Comparison of ENCODE assay signal across 24 cellular contexts in the genomic region with DNA sequence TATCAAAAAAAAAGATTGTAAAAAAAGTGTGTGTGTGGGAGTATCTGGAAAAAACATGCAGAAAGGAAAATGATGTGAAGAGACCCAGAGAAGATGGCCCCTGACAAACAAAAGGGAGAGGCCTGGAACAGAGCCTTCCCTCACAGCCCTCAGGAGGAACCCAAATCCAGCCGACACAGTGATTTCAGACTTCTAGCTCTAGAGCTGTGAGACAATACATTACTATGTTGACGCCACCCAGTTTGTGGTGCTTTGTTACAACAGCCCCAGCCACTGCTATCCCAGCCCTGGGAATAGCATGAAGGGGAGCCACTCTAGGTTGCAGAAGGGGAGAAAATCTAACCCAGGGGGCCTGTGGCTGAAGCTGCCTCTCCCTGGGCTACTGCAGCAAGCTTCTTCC. TPM values are rescaled to one million over a fixed set of nuclear protein-coding genes. Genes with fewer than 3 reads are reported as not detected.
"Had no signal": no experiment of that assay in that cellular context is flagged by ENCODE, and none has a peak within 500 bp of the region (broad histone marks: within the 10 kb centered on the region; RNA-seq: fewer than 3 reads in every experiment).

No MANE protein-coding gene starts in this region.

- DNase-seq: cortex of kidney; dorsolateral prefrontal cortex; effector CD8-positive, alpha-beta T cell; foreskin fibroblast; kidney; left cardiac atrium; left ventricle myocardium inferior; mesendoderm; natural killer cell; occipital lobe; psoas muscle; retina; stimulated activated naive CD4-positive, alpha-beta T cell; stomach; substantia nigra; upper lobe of left lung had no signal

- FAIRE-seq: kidney had no signal

- H3K27ac Mint-ChIP-seq: natural killer cell had no signal

- H3K79me2 ChIP-seq: hepatocyte had no signal

- H3K27me3 ChIP-seq: dorsolateral prefrontal cortex, hepatocyte, stomach, upper lobe of left lung, vagina had no signal

- H3K4me2 ChIP-seq: hepatocyte had no signal

- ATAC-seq: esophagus mucosa, left cardiac atrium, natural killer cell, psoas muscle, sciatic nerve had no signal

- H3K27ac ChIP-seq: dorsolateral prefrontal cortex, hepatocyte, left ventricle myocardium inferior, psoas muscle, stomach, upper lobe of left lung, vagina had no signal

- H2AFZ ChIP-seq: hepatocyte had no signal

- H3K36me3 ChIP-seq: left ventricle myocardium inferior, stomach, upper lobe of left lung, vagina had no signal

- H3K4me3 ChIP-seq: dorsolateral prefrontal cortex, hepatocyte, left ventricle myocardium inferior, lung, psoas muscle, skin epidermis, stomach, upper lobe of left lung, vagina had no signal

- H3K9me3 ChIP-seq: left ventricle myocardium inferior, psoas muscle, upper lobe of left lung, vagina had no signal

- H3K9me3 Mint-ChIP-seq: natural killer cell had no signal

- H3K4me1 ChIP-seq: psoas muscle, stomach had no signal

- H3K4me3 Mint-ChIP-seq: central memory CD8-positive, alpha-beta T cell; natural killer cell had no signal

- H3K36me3 Mint-ChIP-seq: natural killer cell had no signal

RNA-seq across cellular contexts. Expression of a gene that starts 59.0 kb away (rescaled TPM):
- total RNA-seq: mononuclear cell had no signal
